1 cellular context compared by ENCODE assay signal in the genomic region with DNA sequence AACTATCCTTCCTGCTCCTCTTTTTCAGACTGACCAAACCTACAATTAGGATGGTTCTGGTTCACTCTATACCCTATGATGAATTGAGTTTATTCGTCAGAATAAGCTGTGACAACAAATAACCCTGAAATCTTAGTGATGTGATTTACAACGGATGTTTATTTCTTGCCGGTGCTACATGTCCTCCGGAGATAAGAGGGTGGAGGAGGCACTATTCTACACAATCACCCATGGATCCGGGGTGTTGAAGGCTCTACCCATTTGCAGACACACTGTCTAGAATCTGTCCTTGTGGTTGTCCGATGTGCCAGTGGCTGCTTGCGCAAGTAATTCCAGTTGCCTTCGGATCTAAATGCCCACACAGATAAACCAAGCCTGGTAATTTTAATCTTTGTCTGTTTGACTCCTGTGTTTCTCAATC.
TF ChIP-seq lines count a peak whose summit lies in the region.

No MANE protein-coding gene starts in this region.

TF ChIP-seq in WTC11, 78 proteins besides CTCF, POLR2A, EP300 and RAD21 (continued from another document):
- TF ChIP-seq, protein P1, sequence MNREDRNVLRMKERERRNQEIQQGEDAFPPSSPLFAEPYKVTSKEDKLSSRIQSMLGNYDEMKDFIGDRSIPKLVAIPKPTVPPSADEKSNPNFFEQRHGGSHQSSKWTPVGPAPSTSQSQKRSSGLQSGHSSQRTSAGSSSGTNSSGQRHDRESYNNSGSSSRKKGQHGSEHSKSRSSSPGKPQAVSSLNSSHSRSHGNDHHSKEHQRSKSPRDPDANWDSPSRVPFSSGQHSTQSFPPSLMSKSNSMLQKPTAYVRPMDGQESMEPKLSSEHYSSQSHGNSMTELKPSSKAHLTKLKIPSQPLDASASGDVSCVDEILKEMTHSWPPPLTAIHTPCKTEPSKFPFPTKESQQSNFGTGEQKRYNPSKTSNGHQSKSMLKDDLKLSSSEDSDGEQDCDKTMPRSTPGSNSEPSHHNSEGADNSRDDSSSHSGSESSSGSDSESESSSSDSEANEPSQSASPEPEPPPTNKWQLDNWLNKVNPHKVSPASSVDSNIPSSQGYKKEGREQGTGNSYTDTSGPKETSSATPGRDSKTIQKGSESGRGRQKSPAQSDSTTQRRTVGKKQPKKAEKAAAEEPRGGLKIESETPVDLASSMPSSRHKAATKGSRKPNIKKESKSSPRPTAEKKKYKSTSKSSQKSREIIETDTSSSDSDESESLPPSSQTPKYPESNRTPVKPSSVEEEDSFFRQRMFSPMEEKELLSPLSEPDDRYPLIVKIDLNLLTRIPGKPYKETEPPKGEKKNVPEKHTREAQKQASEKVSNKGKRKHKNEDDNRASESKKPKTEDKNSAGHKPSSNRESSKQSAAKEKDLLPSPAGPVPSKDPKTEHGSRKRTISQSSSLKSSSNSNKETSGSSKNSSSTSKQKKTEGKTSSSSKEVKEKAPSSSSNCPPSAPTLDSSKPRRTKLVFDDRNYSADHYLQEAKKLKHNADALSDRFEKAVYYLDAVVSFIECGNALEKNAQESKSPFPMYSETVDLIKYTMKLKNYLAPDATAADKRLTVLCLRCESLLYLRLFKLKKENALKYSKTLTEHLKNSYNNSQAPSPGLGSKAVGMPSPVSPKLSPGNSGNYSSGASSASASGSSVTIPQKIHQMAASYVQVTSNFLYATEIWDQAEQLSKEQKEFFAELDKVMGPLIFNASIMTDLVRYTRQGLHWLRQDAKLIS (CRISPR knock-in tag; IDR thresholded peaks at IDR 0.05; ENCODE audit: borderline replicate concordance) = no peak
- no peak for TF ChIP-seq OVOL2 (CRISPR knock-in tag; IDR thresholded peaks at IDR 0.05; ENCODE audit: borderline replicate concordance)
- TF ChIP-seq ESRRA (CRISPR knock-in tag; IDR thresholded peaks at IDR 0.05; ENCODE audit: borderline replicate concordance) = no peak
- TF ChIP-seq, protein P2, sequence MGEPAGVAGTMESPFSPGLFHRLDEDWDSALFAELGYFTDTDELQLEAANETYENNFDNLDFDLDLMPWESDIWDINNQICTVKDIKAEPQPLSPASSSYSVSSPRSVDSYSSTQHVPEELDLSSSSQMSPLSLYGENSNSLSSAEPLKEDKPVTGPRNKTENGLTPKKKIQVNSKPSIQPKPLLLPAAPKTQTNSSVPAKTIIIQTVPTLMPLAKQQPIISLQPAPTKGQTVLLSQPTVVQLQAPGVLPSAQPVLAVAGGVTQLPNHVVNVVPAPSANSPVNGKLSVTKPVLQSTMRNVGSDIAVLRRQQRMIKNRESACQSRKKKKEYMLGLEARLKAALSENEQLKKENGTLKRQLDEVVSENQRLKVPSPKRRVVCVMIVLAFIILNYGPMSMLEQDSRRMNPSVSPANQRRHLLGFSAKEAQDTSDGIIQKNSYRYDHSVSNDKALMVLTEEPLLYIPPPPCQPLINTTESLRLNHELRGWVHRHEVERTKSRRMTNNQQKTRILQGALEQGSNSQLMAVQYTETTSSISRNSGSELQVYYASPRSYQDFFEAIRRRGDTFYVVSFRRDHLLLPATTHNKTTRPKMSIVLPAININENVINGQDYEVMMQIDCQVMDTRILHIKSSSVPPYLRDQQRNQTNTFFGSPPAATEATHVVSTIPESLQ (CRISPR knock-in tag; IDR thresholded peaks at IDR 0.05) = no peak
- TF ChIP-seq HMGA2 (CRISPR knock-in tag; IDR thresholded peaks at IDR 0.05) = no peak
- TF ChIP-seq, protein P3, sequence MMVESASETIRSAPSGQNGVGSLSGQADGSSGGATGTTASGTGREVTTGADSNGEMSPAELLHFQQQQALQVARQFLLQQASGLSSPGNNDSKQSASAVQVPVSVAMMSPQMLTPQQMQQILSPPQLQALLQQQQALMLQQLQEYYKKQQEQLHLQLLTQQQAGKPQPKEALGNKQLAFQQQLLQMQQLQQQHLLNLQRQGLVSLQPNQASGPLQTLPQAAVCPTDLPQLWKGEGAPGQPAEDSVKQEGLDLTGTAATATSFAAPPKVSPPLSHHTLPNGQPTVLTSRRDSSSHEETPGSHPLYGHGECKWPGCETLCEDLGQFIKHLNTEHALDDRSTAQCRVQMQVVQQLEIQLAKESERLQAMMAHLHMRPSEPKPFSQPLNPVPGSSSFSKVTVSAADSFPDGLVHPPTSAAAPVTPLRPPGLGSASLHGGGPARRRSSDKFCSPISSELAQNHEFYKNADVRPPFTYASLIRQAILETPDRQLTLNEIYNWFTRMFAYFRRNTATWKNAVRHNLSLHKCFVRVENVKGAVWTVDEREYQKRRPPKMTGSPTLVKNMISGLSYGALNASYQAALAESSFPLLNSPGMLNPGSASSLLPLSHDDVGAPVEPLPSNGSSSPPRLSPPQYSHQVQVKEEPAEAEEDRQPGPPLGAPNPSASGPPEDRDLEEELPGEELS (CRISPR knock-in tag; IDR thresholded peaks at IDR 0.05) = no peak
- TF ChIP-seq MXD4 (CRISPR knock-in tag; IDR thresholded peaks at IDR 0.05; ENCODE audit: borderline replicate concordance) = no peak
- TF ChIP-seq, protein P4, sequence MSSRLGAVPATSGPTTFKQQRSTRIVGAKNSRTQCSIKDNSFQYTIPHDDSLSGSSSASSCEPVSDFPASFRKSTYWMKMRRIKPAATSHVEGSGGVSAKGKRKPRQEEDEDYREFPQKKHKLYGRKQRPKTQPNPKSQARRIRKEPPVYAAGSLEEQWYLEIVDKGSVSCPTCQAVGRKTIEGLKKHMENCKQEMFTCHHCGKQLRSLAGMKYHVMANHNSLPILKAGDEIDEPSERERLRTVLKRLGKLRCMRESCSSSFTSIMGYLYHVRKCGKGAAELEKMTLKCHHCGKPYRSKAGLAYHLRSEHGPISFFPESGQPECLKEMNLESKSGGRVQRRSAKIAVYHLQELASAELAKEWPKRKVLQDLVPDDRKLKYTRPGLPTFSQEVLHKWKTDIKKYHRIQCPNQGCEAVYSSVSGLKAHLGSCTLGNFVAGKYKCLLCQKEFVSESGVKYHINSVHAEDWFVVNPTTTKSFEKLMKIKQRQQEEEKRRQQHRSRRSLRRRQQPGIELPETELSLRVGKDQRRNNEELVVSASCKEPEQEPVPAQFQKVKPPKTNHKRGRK (CRISPR knock-in tag; IDR thresholded peaks at IDR 0.05; ENCODE audit: borderline replicate concordance) = no peak
